In the genomic region with DNA sequence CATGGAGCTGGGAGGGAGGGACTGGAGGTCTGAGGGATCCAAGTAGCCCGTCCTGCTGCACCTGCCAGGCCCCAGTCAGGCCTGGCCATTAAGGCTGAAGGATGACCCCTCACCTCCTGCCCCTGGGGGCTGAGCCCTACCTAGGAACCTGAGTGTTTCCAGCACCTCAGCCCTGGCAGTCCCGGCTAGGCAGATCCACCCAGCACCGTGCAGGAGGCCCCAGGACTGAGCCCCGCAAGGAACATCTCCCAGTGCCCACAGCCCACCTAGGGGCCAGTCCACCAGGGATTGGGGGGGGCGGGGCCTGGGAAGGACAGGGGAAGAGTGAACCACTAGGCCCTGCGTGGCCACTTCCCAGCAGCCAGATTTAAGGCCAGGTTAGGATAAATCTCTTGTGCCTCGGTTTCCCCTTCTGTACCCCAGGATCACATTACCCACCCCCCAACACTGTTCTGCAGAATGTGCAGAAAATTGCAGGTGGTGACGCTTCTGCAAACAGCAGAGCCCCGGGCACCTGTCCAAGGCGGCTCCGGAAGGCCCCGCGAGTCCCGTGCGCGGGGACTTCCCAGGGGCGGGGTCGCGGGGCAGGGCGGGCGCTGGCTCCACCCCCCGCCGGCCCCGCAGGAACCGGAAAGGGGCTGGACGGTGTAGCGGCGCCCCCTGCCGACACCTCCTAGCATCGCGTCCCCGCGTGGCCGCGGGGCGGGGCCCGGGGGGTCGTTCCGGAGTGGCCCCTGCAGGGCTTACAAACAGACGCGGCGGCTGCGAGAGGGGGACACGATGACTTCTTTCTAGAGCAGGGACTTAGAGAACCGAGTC, we compare ENCODE assay signal across 8 cellular contexts. TPM values are rescaled to one million over a fixed set of nuclear protein-coding genes. Genes with fewer than 3 reads are reported as not detected.
DNase-seq lines count a peak whose midpoint lies in the region; ATAC-seq and TF ChIP-seq lines count a peak whose summit lies in the region.

No MANE protein-coding gene starts in this region.

- H3K79me2 ChIP-seq in DND-41 (ENCODE audit: insufficient read depth, low read length), result no peaks in the 10 kb centered on the region
- peaks cover 1% of the 10 kb centered on the region for H3K79me2 ChIP-seq in trophoblast cell (ENCODE audit: control insufficient read depth, insufficient read depth, low read length, poor library complexity)

- DNase-seq in DND-41, result peak; percentile 85
- DNase-seq in SK-MEL-5 (ENCODE audit: low read depth, low spot score), result peak; percentile 58
- peak; percentile 76 to 95 (median 91) for DNase-seq in activated naive CD4-positive, alpha-beta T cell (lab: John Stamatoyannopoulos, UW)
- peak; percentile 89 for DNase-seq in glutamatergic neuron
- peak; percentile 70 to 85 for DNase-seq in trophoblast cell
- peak; percentile 59 to 65 for DNase-seq in tibial nerve (ENCODE audit: low spot score in 2 of 2)

- H3K4me3 Mint-ChIP-seq in IgD-negative memory B cell (peak overlapping the region; percentile 12 to 44 (median 36)), glutamatergic neuron (ENCODE audit: unreplicated experiment) (no peak overlapping the region)

- in situ Hi-C loops in SK-MEL-5 (cut with HindIII; ENCODE audit: low pct_unique_long_range_greater_than_20kb, low sequenced_read_pairs), result no loop called here

- H3K4me1 Mint-ChIP-seq in IgD-negative memory B cell (peaks cover 3 to 14% (median 9%) of the 10 kb centered on the region in 3 donors), glutamatergic neuron (ENCODE audit: low read depth, unreplicated experiment) (peaks cover 2% of the 10 kb centered on the region)

- H3K9me3 Mint-ChIP-seq in IgD-negative memory B cell, result no peaks in the 10 kb centered on the region
- peaks cover 3% of the 10 kb centered on the region for H3K9me3 Mint-ChIP-seq in glutamatergic neuron (ENCODE audit: unreplicated experiment)

- H3K18ac ChIP-seq in trophoblast cell (ENCODE audit: low read length), result no peak overlapping the region

- H3K27ac Mint-ChIP-seq in IgD-negative memory B cell (peak overlapping the region; percentile 91 to 95 (median 93)), glutamatergic neuron (ENCODE audit: unreplicated experiment) (no peak overlapping the region)

- H3K36me3 ChIP-seq in DND-41 (ENCODE audit: insufficient read depth, low read length) (no peaks in the 10 kb centered on the region), trophoblast cell (ENCODE audit: control insufficient read depth in 1 of 2, insufficient read depth in 2 of 2, low read length in 2 of 2) (no peaks in the 10 kb centered on the region), tibial nerve (no peaks in the 10 kb centered on the region)

- peak overlapping the region; percentile 37 for H3K9ac ChIP-seq in DND-41 (ENCODE audit: low read depth, low read length)
- H3K9ac ChIP-seq in trophoblast cell (ENCODE audit: low read length), result no peak overlapping the region

- no peak overlapping the region for H3K4ac ChIP-seq in trophoblast cell (ENCODE audit: low read depth, low read length)

- TF ChIP-seq EP300 in tibial nerve (IDR thresholded peaks at IDR 0.05), result peak in 1 of 2 donors; percentile 15

- H3K79me1 ChIP-seq in trophoblast cell (ENCODE audit: low read length), result peaks cover 8% of the 10 kb centered on the region

- H3K27ac ChIP-seq in DND-41 (ENCODE audit: low read length) (peak overlapping the region; percentile 48; the same call in 1 of the 2 replicates), trophoblast cell (ENCODE audit: low read depth, low read length) (no peak overlapping the region), tibial nerve (peak overlapping the region; percentile 37 to 64 (median 42))

- peak overlapping the region; percentile 17 for H4K91ac ChIP-seq in trophoblast cell (ENCODE audit: low read depth, low read length)

- H3K4me3 ChIP-seq in DND-41 (ENCODE audit: low read depth in 1 of 2, low read length in 2 of 2) (peak overlapping the region in 1 of 2 experiments; percentile 43; a peak in 2 of 4 replicates), trophoblast cell (ENCODE audit: low read depth, low read length) (no peak overlapping the region), tibial nerve (peak overlapping the region in 2 of 4 donors; percentile 24 to 31)

- no peaks in the 10 kb centered on the region for H3K27me3 ChIP-seq in DND-41 (ENCODE audit: insufficient read depth, low read length, poor library complexity)
- no peaks in the 10 kb centered on the region for H3K27me3 ChIP-seq in trophoblast cell (ENCODE audit: insufficient read depth, low read length)
- no peaks in the 10 kb centered on the region for H3K27me3 ChIP-seq in tibial nerve

- peaks cover 19% of the 10 kb centered on the region for H3K4me1 ChIP-seq in DND-41 (ENCODE audit: insufficient read depth, low read length)
- peaks cover 10 to 13% of the 10 kb centered on the region in 2 experiments for H3K4me1 ChIP-seq in trophoblast cell (ENCODE audit: control insufficient read depth in 1 of 2, insufficient read depth in 2 of 2, low read length in 2 of 2)
- H3K4me1 ChIP-seq in tibial nerve, result peaks cover 0 to 38% (median 11%) of the 10 kb centered on the region in 4 donors

- no peaks in the 10 kb centered on the region for H3K36me3 Mint-ChIP-seq in IgD-negative memory B cell
- H3K36me3 Mint-ChIP-seq in glutamatergic neuron (ENCODE audit: unreplicated experiment), result no peaks in the 10 kb centered on the region

- no peak overlapping the region for H2BK120ac ChIP-seq in trophoblast cell (ENCODE audit: insufficient read depth, low read length, poor library complexity)

- peak overlapping the region; percentile 10 for H2AK5ac ChIP-seq in trophoblast cell (ENCODE audit: low read length)

- no peak overlapping the region for H4K12ac ChIP-seq in trophoblast cell (ENCODE audit: low read depth, low read length)

- H2AFZ ChIP-seq in DND-41 (ENCODE audit: low read depth, low read length) (peak overlapping the region; percentile 51), trophoblast cell (ENCODE audit: insufficient read depth, low read length, poor library complexity) (no peak overlapping the region)

- WGBS in trophoblast cell (ENCODE audit: extremely low coverage, insufficient coverage, insufficient read length), result no CpG with 5 or more reads among the region's 45 CpGs
- 4% methylated on average over 21 to 41 of the region's 45 CpGs for WGBS in tibial nerve, 2 donors

- no peak overlapping the region for H3K23ac ChIP-seq in trophoblast cell (ENCODE audit: low read length)

- no peak overlapping the region for H4K8ac ChIP-seq in trophoblast cell (ENCODE audit: low read depth, low read length)

- H3K27me3 Mint-ChIP-seq in IgD-negative memory B cell (no peaks in the 10 kb centered on the region), glutamatergic neuron (ENCODE audit: unreplicated experiment) (peaks cover 3% of the 10 kb centered on the region)

- H3K4me2 ChIP-seq in DND-41 (ENCODE audit: insufficient read depth, low read length) (peak overlapping the region; percentile 63), trophoblast cell (ENCODE audit: low read length) (peak overlapping the region; percentile 60)

- H2BK5ac ChIP-seq in trophoblast cell (ENCODE audit: low read depth, low read length, poor library complexity), result no peak overlapping the region

- TF ChIP-seq CTCF in DND-41 (IDR thresholded peaks at IDR 0.05; ENCODE audit: borderline replicate concordance, extremely low read depth, low read length, poor library complexity, severe bottlenecking) (peak; percentile 94), glutamatergic neuron (IDR thresholded peaks at IDR 0.05; ENCODE audit: partially characterized antibody, unreplicated experiment) (peak; percentile 97), tibial nerve (IDR thresholded peaks at IDR 0.05) (peak; percentile 96 to 99 (median 98))

- peaks cover 11% of the 10 kb centered on the region for H4K20me1 ChIP-seq in DND-41 (ENCODE audit: insufficient read depth, low read length)

- ATAC-seq in DND-41 (ENCODE audit: insufficient read depth, low read depth) (peak; percentile 85), GM21576 (IDR thresholded peaks at IDR 0.05; ENCODE audit: unreplicated experiment) (peak; percentile 58)

- no peak overlapping the region for H3K14ac ChIP-seq in trophoblast cell (ENCODE audit: low read length)

- TF ChIP-seq POLR2A in tibial nerve (IDR thresholded peaks at IDR 0.05), result no peak

- no peak overlapping the region for H2BK12ac ChIP-seq in trophoblast cell (ENCODE audit: low read length)

- no peaks in the 10 kb centered on the region for H3K9me3 ChIP-seq in DND-41 (ENCODE audit: insufficient read depth, low read length, severe bottlenecking)
- H3K9me3 ChIP-seq in trophoblast cell (ENCODE audit: insufficient read depth, low read depth, low read length), result peaks cover 2% of the 10 kb centered on the region
- H3K9me3 ChIP-seq in tibial nerve, result no peaks in the 10 kb centered on the region

RNA-seq across cellular contexts. Expression of a gene that starts 55.9 kb away (rescaled TPM):
- 9.0 TPM for polyA plus RNA-seq in IgD-negative memory B cell
- 6.4 and 7.6 TPM in 2 replicates for total RNA-seq in SK-MEL-5 (2014; rRNA removed; shearing (Covaris generic))
- polyA plus RNA-seq in SK-MEL-5 (2015; cell fraction: cytosol; rRNA removed), result 6.9 and 9.7 TPM in 2 replicates
- 1.8 and 2.3 TPM in 2 replicates for polyA plus RNA-seq in SK-MEL-5 (2015; cell fraction: nucleus; rRNA removed)
- total RNA-seq in glutamatergic neuron (ENCODE audit: unreplicated experiment) (49.4 TPM), tibial nerve (10 to 100 TPM; 12.6 to 23.7 (median 15.1) TPM)
- polyA plus RNA-seq in trophoblast cell (2013), result 57.0 and 60.9 TPM in 2 replicates
